Comparison of ENCODE assay signal across 2 cellular contexts in the genomic region with DNA sequence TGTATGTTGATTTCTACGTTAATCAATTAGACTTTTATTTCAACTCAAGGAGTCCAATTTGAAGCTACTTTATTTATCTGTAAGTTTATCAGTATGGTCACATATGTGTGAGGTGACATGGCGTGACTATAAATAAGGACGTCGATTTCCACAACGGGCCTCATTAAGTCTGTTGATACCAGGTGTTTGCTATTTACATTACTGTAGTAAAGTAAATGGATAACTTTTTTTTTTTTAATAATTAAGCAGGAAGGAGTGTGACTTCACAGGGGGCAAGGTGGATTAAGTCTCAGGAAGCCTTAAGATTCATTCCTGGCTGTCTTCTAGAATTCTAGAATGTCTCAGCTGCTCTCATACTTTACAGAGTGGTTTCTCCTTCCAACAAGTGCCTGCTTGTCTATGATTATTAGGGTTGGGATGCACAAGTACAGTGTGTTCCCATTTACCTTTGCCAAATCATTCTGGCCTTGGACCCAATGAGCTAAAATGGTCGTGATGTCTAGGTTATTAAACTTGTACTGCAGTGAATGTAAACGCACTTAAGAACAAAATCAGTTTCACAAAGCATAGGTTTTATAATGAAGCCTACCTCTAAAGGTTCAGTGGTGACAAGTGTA.
TF ChIP-seq lines count a peak whose summit lies in the region.

No MANE protein-coding gene starts in this region.

TF ChIP-seq in IMR-90, 13 proteins besides CTCF, POLR2A, EP300 and RAD21:
- TF ChIP-seq, protein P1, sequence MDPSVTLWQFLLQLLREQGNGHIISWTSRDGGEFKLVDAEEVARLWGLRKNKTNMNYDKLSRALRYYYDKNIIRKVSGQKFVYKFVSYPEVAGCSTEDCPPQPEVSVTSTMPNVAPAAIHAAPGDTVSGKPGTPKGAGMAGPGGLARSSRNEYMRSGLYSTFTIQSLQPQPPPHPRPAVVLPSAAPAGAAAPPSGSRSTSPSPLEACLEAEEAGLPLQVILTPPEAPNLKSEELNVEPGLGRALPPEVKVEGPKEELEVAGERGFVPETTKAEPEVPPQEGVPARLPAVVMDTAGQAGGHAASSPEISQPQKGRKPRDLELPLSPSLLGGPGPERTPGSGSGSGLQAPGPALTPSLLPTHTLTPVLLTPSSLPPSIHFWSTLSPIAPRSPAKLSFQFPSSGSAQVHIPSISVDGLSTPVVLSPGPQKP (IDR thresholded peaks at IDR 0.05; ENCODE audit: borderline replicate concordance, low read depth, low read length): no peak
- TF ChIP-seq CEBPB (IDR thresholded peaks at IDR 0.05; ENCODE audit: low read depth, low read length): no peak
- TF ChIP-seq CHD1 (IDR thresholded peaks at IDR 0.05; ENCODE audit: low read depth, low read length): no peak
- TF ChIP-seq RFX5 (IDR thresholded peaks at IDR 0.05; ENCODE audit: low read depth, low read length): no peak

TF ChIP-seq in endothelial cell of umbilical vein, 7 proteins besides CTCF, POLR2A, EP300 and RAD21:
- TF ChIP-seq GATA2 (IDR thresholded peaks at IDR 0.05; ENCODE audit: insufficient read depth, insufficient read length, low read depth, low read length) (no peak), POLR2AphosphoS5 (IDR thresholded peaks at IDR 0.05; ENCODE audit: insufficient read depth, low read depth, low read length) (no peak), FOS (IDR thresholded peaks at IDR 0.05; ENCODE audit: borderline replicate concordance, insufficient read depth, low read length) (no peak), JUN (IDR thresholded peaks at IDR 0.05; ENCODE audit: borderline replicate concordance, insufficient read depth, insufficient read length, low read depth) (no peak), MYC (IDR thresholded peaks at IDR 0.05; ENCODE audit: low read depth, low read length) (no peak), EZH2 (IDR thresholded peaks at IDR 0.05; ENCODE audit: borderline replicate concordance, low read depth, low read length, severe bottlenecking) (no peak)
- TF ChIP-seq, protein P2, sequence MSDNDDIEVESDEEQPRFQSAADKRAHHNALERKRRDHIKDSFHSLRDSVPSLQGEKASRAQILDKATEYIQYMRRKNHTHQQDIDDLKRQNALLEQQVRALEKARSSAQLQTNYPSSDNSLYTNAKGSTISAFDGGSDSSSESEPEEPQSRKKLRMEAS (IDR thresholded peaks at IDR 0.05; ENCODE audit: insufficient read depth, insufficient read length): no peak
